ENCODE assay signal across 27 cellular contexts in genomic region chr7:134280508-134280907, GRCh38. TPM values are rescaled to one million over a fixed set of nuclear protein-coding genes. Genes with fewer than 3 reads are reported as not detected.
DNase-seq lines count a peak whose midpoint lies in the region; TF ChIP-seq lines count a peak whose summit lies in the region.
"Had no signal": no experiment of that assay in that cellular context is flagged by ENCODE, and none has a peak within 500 bp of the region (broad histone marks: within the 10 kb centered on the region; RNA-seq: fewer than 3 reads in every experiment).

No MANE protein-coding gene starts in this region.

- H2AFZ ChIP-seq in neural cell (ENCODE audit: low read depth, low read length) = no peak overlapping the region

- no peak for DNase-seq in stimulated activated CD4-positive, alpha-beta T cell treated with anti-CD3 and anti-CD28 coated beads, Interleukin-15, amount 100 ng/mL, for 24 hours
- DNase-seq: 8988T; ACHN; AML-193; BE2C; C1 segment of cervical spinal cord; Caco-2; Calu3; CD4-positive, alpha-beta memory T cell; CD4-positive, alpha-beta T cell; CD4-positive, CD25-positive, alpha-beta regulatory T cell; CD8-positive, alpha-beta memory T cell; CD8-positive, alpha-beta T cell; COR-L47; DMS 273 treated with DMSO at 0.1 percent for 48 hours; DMS153; DMS53; DMS79; DMS79 treated with DMSO at 0.1 percent for 48 hours; DND-41; EL had no signal

- H3K4me2 ChIP-seq in neural cell (ENCODE audit: low read length) = no peak overlapping the region
- H3K4me2 ChIP-seq: A549; BLaER1; BLaER1 treated with 17β-estradiol and CSF1 and Interleukin-3, amounts not matched to agents 10 nM and 100 nM had no signal

- no peak for TF ChIP-seq RAD21 in neural cell (conservative IDR thresholded peaks at IDR 0.05)

- no peaks in the 10 kb centered on the region for H3K9me3 ChIP-seq in neural cell (ENCODE audit: low read length)
- H3K9me3 ChIP-seq: A549, BE2C, BLaER1, Caco-2 had no signal

- H3K27ac ChIP-seq in neural cell (ENCODE audit: low read length) = peak overlapping the region; percentile 72
- H3K27ac ChIP-seq: 22Rv1; A549; BLaER1; BLaER1 treated with 17β-estradiol and CSF1 and Interleukin-3, amounts not matched to agents 10 nM and 100 nM; C4-2B had no signal

- no peaks in the 10 kb centered on the region for H3K36me3 ChIP-seq in neural cell (ENCODE audit: insufficient read depth, low read length)
- H3K36me3 ChIP-seq: BE2C; BLaER1; BLaER1 treated with 17β-estradiol and CSF1 and Interleukin-3, amounts not matched to agents 10 nM and 100 nM had no signal

- no peaks in the 10 kb centered on the region for H3K79me2 ChIP-seq in neural cell (replicated peaks; ENCODE audit: insufficient read depth, low read length)

- no peak for TF ChIP-seq CTCF in neural cell (IDR thresholded peaks at IDR 0.05; ENCODE audit: poor library complexity, severe bottlenecking)

- H3F3A ChIP-seq in neural cell (ENCODE audit: insufficient read depth, low read length, poor library complexity, severe bottlenecking) = peaks cover 3% of the 10 kb centered on the region

- H4K20me1 ChIP-seq in neural cell (ENCODE audit: insufficient read depth) = no peaks in the 10 kb centered on the region
- H4K20me1 ChIP-seq: BLaER1; BLaER1 treated with 17β-estradiol and CSF1 and Interleukin-3, amounts not matched to agents 10 nM and 100 nM had no signal

- no peaks in the 10 kb centered on the region for H3K27me3 ChIP-seq in neural cell (ENCODE audit: insufficient read depth, low read depth, low read length)
- H3K27me3 ChIP-seq: BE2C; BLaER1; BLaER1 treated with 17β-estradiol and CSF1 and Interleukin-3, amounts not matched to agents 10 nM and 100 nM had no signal

- peak overlapping the region; percentile 15 for H3K4me3 ChIP-seq in neural cell (ENCODE audit: low read length)
- H3K4me3 ChIP-seq: A549; BLaER1; BLaER1 treated with 17β-estradiol and CSF1 and Interleukin-3, amounts not matched to agents 10 nM and 100 nM had no signal

- no peaks in the 10 kb centered on the region for H3K9me2 ChIP-seq in neural cell (ENCODE audit: insufficient read depth, low read length)

- no peak for TF ChIP-seq EP300 in neural cell (conservative IDR thresholded peaks at IDR 0.05; ENCODE audit: poor library complexity, severe bottlenecking)

- no peak overlapping the region for H3K9ac ChIP-seq in neural cell (ENCODE audit: low read length)
- H3K9ac ChIP-seq: BLaER1; BLaER1 treated with 17β-estradiol and CSF1 and Interleukin-3, amounts not matched to agents 10 nM and 100 nM had no signal

TF ChIP-seq in neural cell, 6 proteins besides CTCF, POLR2A, EP300 and RAD21:
- TF ChIP-seq EZH2 (IDR thresholded peaks at IDR 0.05; ENCODE audit: borderline replicate concordance, insufficient read depth, low read length, poor library complexity, severe bottlenecking) = no peak
- TF ChIP-seq POLR2AphosphoS5 (IDR thresholded peaks at IDR 0.05) = no peak
- TF ChIP-seq MXI1 (conservative IDR thresholded peaks at IDR 0.05; ENCODE audit: poor library complexity, severe bottlenecking) = no peak
- peak; percentile 98 for TF ChIP-seq REST (IDR thresholded peaks at IDR 0.05; ENCODE audit: borderline replicate concordance)
- TF ChIP-seq SMC3 (conservative IDR thresholded peaks at IDR 0.05; ENCODE audit: poor library complexity) = no peak
- no peak for TF ChIP-seq TAF1 (IDR thresholded peaks at IDR 0.05; ENCODE audit: low read depth)
TF ChIP-seq in neural cell: peak in this region for 1.

RNA-seq across cellular contexts. Expression of gene SLC35B4, which starts 36.2 kb away (rescaled TPM):
- polyA plus RNA-seq in neural cell = 27.3 and 30.1 TPM in 2 replicates
- 47.7 and 49.3 TPM in 2 replicates for polyA minus RNA-seq in neural cell
